Comparison of ENCODE assay signal across 17 cellular contexts in the genomic region with DNA sequence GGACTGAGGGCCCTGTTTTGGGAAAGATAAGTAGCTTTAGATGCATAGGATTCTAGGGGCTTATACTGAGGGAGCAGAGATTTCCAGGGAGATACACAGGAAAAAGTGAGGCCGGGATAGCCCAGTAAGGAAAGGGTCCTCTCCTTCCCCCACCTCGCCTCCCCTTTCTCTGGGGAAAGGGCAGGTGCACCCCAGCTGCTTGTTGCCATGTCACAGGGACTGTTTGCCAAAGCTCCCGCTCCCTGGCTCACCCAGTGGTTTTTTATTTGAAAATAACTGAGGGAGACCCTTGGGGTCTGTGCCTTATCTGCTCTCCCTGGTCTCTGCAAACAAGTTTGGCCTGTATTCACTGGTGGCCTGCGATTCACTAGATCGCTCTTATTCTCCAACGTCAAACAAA.
"Had no signal": no experiment of that assay in that cellular context is flagged by ENCODE, and none has a peak within 500 bp of the region (broad histone marks: within the 10 kb centered on the region; RNA-seq: fewer than 3 reads in every experiment).

No MANE protein-coding gene starts in this region.

- H3K4me3 Mint-ChIP-seq: memory B cell, neural crest cell had no signal

- H3K36me3 ChIP-seq: gastrocnemius medialis, ovary had no signal

- H3K4me3 ChIP-seq: gastrocnemius medialis, heart right ventricle, ovary, stomach, thoracic aorta had no signal

- H3K27ac Mint-ChIP-seq: activated T-cell treated with anti-CD3 and anti-CD28 coated beads, Interleukin-2, amount 50 U/mL, for 72 hours; memory B cell had no signal

- H3K9me3 Mint-ChIP-seq: activated T-cell treated with anti-CD3 and anti-CD28 coated beads, Interleukin-2, amount 50 U/mL, for 72 hours; memory B cell; neural crest cell had no signal

- DNase-seq: activated CD4-positive, alpha-beta T cell treated with anti-CD3 and anti-CD28 coated beads, Interleukin-2, amount 50 U/mL, for 4 hours; activated T-cell treated with anti-CD3 and anti-CD28 coated beads, Interleukin-2, amount 50 U/mL, for 72 hours; central memory CD4-positive, alpha-beta T cell; cortex of kidney; effector CD8-positive, alpha-beta T cell; gastrocnemius medialis; heart right ventricle; islet precursor cell; ovary; retina; stimulated activated CD4-positive, alpha-beta T cell treated with anti-CD3 and anti-CD28 coated beads, Interleukin-4, amount 100 ng/mL, for 4 hours; stomach had no signal

- H3K36me3 Mint-ChIP-seq: memory B cell had no signal

- H3K9me3 ChIP-seq: gastrocnemius medialis, heart right ventricle, ovary, stomach, thoracic aorta had no signal

- H3K27me3 ChIP-seq: gastrocnemius medialis, heart right ventricle, ovary, stomach had no signal

- H3K27ac ChIP-seq: epithelial cell of prostate, gastrocnemius medialis, ovary, stomach, thoracic aorta had no signal

- ATAC-seq: activated T-cell treated with anti-CD3 and anti-CD28 coated beads, Interleukin-2, amount 50 U/mL, for 72 hours; gastrocnemius medialis; heart right ventricle; left lobe of liver had no signal
